In the genomic region with DNA sequence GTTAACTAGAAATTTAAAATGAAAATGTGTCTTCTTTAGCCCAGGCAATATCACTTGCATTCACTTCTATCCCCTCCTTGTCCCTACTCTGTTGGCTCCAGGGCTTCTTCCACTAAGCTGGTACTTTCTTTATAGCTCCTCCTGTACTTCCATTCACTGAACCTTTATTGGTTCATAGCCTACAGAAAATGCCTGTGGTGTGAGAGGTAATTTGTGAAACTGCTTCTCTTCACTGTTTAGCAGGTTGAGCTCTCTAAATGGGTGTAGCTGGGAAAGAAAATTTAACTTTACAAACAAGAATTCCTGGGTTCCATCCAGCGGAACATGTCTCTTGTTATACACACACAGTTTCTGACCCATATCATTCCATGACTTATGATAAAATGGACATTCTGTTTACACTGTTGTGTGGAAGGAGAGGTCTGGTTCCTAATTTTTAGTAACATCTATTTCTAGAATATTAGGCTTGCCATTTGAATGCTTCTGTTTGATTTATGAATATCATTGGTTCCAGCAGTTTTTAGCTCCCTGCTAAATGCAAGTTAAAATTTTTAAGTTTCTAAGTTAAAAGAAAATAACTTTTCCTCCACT, we compare ENCODE assay signal across 7 cellular contexts. TPM values are rescaled to one million over a fixed set of nuclear protein-coding genes. Genes with fewer than 3 reads are reported as not detected.
DNase-seq lines count a peak whose midpoint lies in the region; ATAC-seq and TF ChIP-seq lines count a peak whose summit lies in the region.
"Not testable (repeated sequence)": the region's sequence is repeated elsewhere in the genome, so short reads cannot be mapped to it uniquely, and the experiment has no call there.

No MANE protein-coding gene starts in this region.

- H2AK9ac ChIP-seq in IMR-90 (replicated peaks; ENCODE audit: low read depth, low read length, poor library complexity): not testable (repeated sequence)

- ATAC-seq in IMR-90 (ENCODE audit: low read depth): not testable (repeated sequence)

- BruUV-seq in IMR-90 (replicated peaks; lab: Mats Ljungman, UMichigan): not testable (repeated sequence)

- H3K79me1 ChIP-seq in IMR-90 (ENCODE audit: low read depth in 1 of 2, low read length in 2 of 2): not testable (repeated sequence)

- not testable (repeated sequence) for H3K9me3 ChIP-seq in IMR-90 (ENCODE audit: control insufficient read depth, insufficient read depth, low read length); stomach

- not testable (repeated sequence) for H3K27ac ChIP-seq in IMR-90 (ENCODE audit: insufficient read depth, low read length)
- H3K27ac ChIP-seq in stomach: peak overlapping the region in 3 of 5 donors; percentile 43 to 61 (median 58)

- not testable (repeated sequence) for H3K27ac Mint-ChIP-seq in T-helper 2 cell treated with Interferon-gamma antibody and Interleukin-4, amounts not matched to agents 5 μg/mL and 100 μg/mL, for 36 hours
- peak overlapping the region; percentile 91 for H3K27ac Mint-ChIP-seq in dendritic cell treated with granulocyte-macrophage colony-stimulating factor and Interleukin-4, amounts not matched to agents 40 ng/mL and 50 ng/mL, for 4 days
- peak overlapping the region; percentile 80 to 88 (median 84) for H3K27ac Mint-ChIP-seq in nephron

- in situ Hi-C loops in IMR-90 (cut with MboI; ENCODE audit: low sequenced_read_pairs): not testable (repeated sequence)

- not testable (repeated sequence) for H3K9me1 ChIP-seq in IMR-90 (ENCODE audit: insufficient read depth, low read length)

- H3K4me2 ChIP-seq in IMR-90 (ENCODE audit: low read depth, low read length): not testable (repeated sequence)

- not testable (repeated sequence) for TF ChIP-seq RAD21 in IMR-90 (IDR thresholded peaks at IDR 0.05; ENCODE audit: low read length)

- H2BK20ac ChIP-seq in IMR-90 (ENCODE audit: low read depth, low read length): not testable (repeated sequence)

- H3K23ac ChIP-seq in IMR-90 (ENCODE audit: low read depth, low read length): not testable (repeated sequence)

- H3K27me3 ChIP-seq in IMR-90 (ENCODE audit: control insufficient read depth, insufficient read depth, low read length); stomach: not testable (repeated sequence)

- not testable (repeated sequence) for H2BK15ac ChIP-seq in IMR-90 (ENCODE audit: low read depth, low read length)

- not testable (repeated sequence) for H3K36me3 Mint-ChIP-seq in T-helper 2 cell treated with Interferon-gamma antibody and Interleukin-4, amounts not matched to agents 5 μg/mL and 100 μg/mL, for 36 hours (ENCODE audit: low read depth); dendritic cell treated with granulocyte-macrophage colony-stimulating factor and Interleukin-4, amounts not matched to agents 40 ng/mL and 50 ng/mL, for 4 days (ENCODE audit: low read depth); nephron (ENCODE audit: low read depth)

- H3K4me3 ChIP-seq in IMR-90 (ENCODE audit: insufficient read depth, low read depth, low read length); stomach: not testable (repeated sequence)

- H3K56ac ChIP-seq in IMR-90 (ENCODE audit: extremely low read depth, insufficient read depth, low read length): not testable (repeated sequence)

- no CpG with 5 or more reads among the region's 1 CpG for WGBS in IMR-90 (ENCODE audit: extremely low coverage in 2 of 2, insufficient read length in 1 of 2), 2 experiments
- 24 to 73% (median 43%) methylated on average over 1 of the region's 1 CpG for WGBS in stomach, 5 donors

- not testable (repeated sequence) for H3K4ac ChIP-seq in IMR-90 (ENCODE audit: low read depth, low read length)

- not testable (repeated sequence) for H4K91ac ChIP-seq in IMR-90 (ENCODE audit: insufficient read depth, low read depth, low read length)

- POLR2A ChIA-PET in IMR-90 (lab: Charles Lee; ENCODE audit: unreplicated experiment): not testable (repeated sequence)

- H4K5ac ChIP-seq in IMR-90 (ENCODE audit: low read depth, low read length): not testable (repeated sequence)

- not testable (repeated sequence) for H3K27me3 Mint-ChIP-seq in T-helper 2 cell treated with Interferon-gamma antibody and Interleukin-4, amounts not matched to agents 5 μg/mL and 100 μg/mL, for 36 hours (ENCODE audit: low read depth); dendritic cell treated with granulocyte-macrophage colony-stimulating factor and Interleukin-4, amounts not matched to agents 40 ng/mL and 50 ng/mL, for 4 days; nephron (ENCODE audit: low read depth)

- not testable (repeated sequence) for TF ChIP-seq EP300 in stomach (IDR thresholded peaks at IDR 0.05)

- not testable (repeated sequence) for H3K4me1 ChIP-seq in IMR-90 (ENCODE audit: control insufficient read depth, insufficient read depth, low read length); stomach

- dilution Hi-C loops in IMR-90 (cut with HindIII; ENCODE audit: low sequenced_read_pairs, unreplicated experiment): not testable (repeated sequence)

- H3K36me3 ChIP-seq in IMR-90 (ENCODE audit: control insufficient read depth, insufficient read depth, low read length); stomach: not testable (repeated sequence)

- CTCF ChIA-PET in IMR-90 (lab: Yijun Ruan, JAX): not testable (repeated sequence)

- not testable (repeated sequence) for H4K8ac ChIP-seq in IMR-90 (ENCODE audit: low read depth in 2 of 2, low read length in 2 of 2)

- not testable (repeated sequence) for TF ChIP-seq POLR2A in IMR-90 (IDR thresholded peaks at IDR 0.05; ENCODE audit: low read depth, low read length); stomach (IDR thresholded peaks at IDR 0.05)

- H3K9me3 Mint-ChIP-seq in T-helper 2 cell treated with Interferon-gamma antibody and Interleukin-4, amounts not matched to agents 5 μg/mL and 100 μg/mL, for 36 hours; dendritic cell treated with granulocyte-macrophage colony-stimulating factor and Interleukin-4, amounts not matched to agents 40 ng/mL and 50 ng/mL, for 4 days; nephron: not testable (repeated sequence)

- not testable (repeated sequence) for H3K14ac ChIP-seq in IMR-90 (replicated peaks; ENCODE audit: low read depth, low read length)

- 0 out of 2 replicates have a peak overlapping the region, but pooled peaks have one; percentile 4 for H2BK120ac ChIP-seq in IMR-90 (ENCODE audit: low read depth, low read length)

- H3K9ac ChIP-seq in IMR-90 (ENCODE audit: low read depth, low read length): not testable (repeated sequence)

- H2AK5ac ChIP-seq in IMR-90 (ENCODE audit: low read depth, low read length): not testable (repeated sequence)

- intact Hi-C loops in IMR-90 (cut with micrococcal nuclease); dendritic cell treated with granulocyte-macrophage colony-stimulating factor and Interleukin-4, amounts not matched to agents 40 ng/mL and 50 ng/mL, for 4 days (cut with micrococcal nuclease); stomach (cut with DNase I; ENCODE audit: low total_unique reads): not testable (repeated sequence)

- H3K18ac ChIP-seq in IMR-90 (ENCODE audit: low read depth, low read length): not testable (repeated sequence)

- DNase-seq in EL (peak; percentile 1), fibroblast of peridontal ligament (ENCODE audit: extremely low read depth) (peak; percentile 51)
- DNase-seq in IMR-90; T-helper 2 cell treated with Interferon-gamma antibody and Interleukin-4, amounts not matched to agents 5 μg/mL and 100 μg/mL, for 36 hours (ENCODE audit: low spot score); stomach: not testable (repeated sequence)

- TF ChIP-seq CTCF in IMR-90 (conservative IDR thresholded peaks at IDR 0.05; ENCODE audit: low read depth, low read length); nephron (IDR thresholded peaks at IDR 0.05; ENCODE audit: unreplicated experiment in 3 of 3); stomach (IDR thresholded peaks at IDR 0.05): not testable (repeated sequence)

- H3K4me1 Mint-ChIP-seq in T-helper 2 cell treated with Interferon-gamma antibody and Interleukin-4, amounts not matched to agents 5 μg/mL and 100 μg/mL, for 36 hours (ENCODE audit: low read depth): peaks cover 37% of the 10 kb centered on the region
- peaks cover 22% of the 10 kb centered on the region for H3K4me1 Mint-ChIP-seq in dendritic cell treated with granulocyte-macrophage colony-stimulating factor and Interleukin-4, amounts not matched to agents 40 ng/mL and 50 ng/mL, for 4 days (ENCODE audit: low read depth)
- not testable (repeated sequence) for H3K4me1 Mint-ChIP-seq in nephron

- not testable (repeated sequence) for H2BK5ac ChIP-seq in IMR-90 (ENCODE audit: low read depth, low read length, poor library complexity, severe bottlenecking)

- peak overlapping the region; percentile 44 for H3K4me3 Mint-ChIP-seq in T-helper 2 cell treated with Interferon-gamma antibody and Interleukin-4, amounts not matched to agents 5 μg/mL and 100 μg/mL, for 36 hours
- H3K4me3 Mint-ChIP-seq in dendritic cell treated with granulocyte-macrophage colony-stimulating factor and Interleukin-4, amounts not matched to agents 40 ng/mL and 50 ng/mL, for 4 days: not testable (repeated sequence)
- H3K4me3 Mint-ChIP-seq in nephron: peak overlapping the region in 1 of 3 experiments; percentile 29

- not testable (repeated sequence) for H4K20me1 ChIP-seq in IMR-90 (ENCODE audit: insufficient read depth, low read length)

- H2AFZ ChIP-seq in IMR-90 (replicated peaks; ENCODE audit: low read length, poor library complexity): not testable (repeated sequence)

RNA-seq across cellular contexts. Expression of gene AGAP9, which starts 36.4 kb away (rescaled TPM):
- 2.5 and 3.2 TPM in 2 replicates for total RNA-seq in IMR-90 (2012; rRNA removed)
- polyA plus RNA-seq in IMR-90 (2012; rRNA removed): 10.0 and 11.2 TPM in 2 replicates
- 1.8 and 2.6 TPM in 2 replicates for polyA plus RNA-seq in IMR-90 (2012; cell fraction: cytosol; rRNA removed)
- 103 and 118 TPM in 2 replicates for polyA plus RNA-seq in IMR-90 (2012; cell fraction: nucleus; rRNA removed; ENCODE audit: low replicate concordance)
- total RNA-seq in stomach: 10 to 100 TPM in 4 of 5 donors, 1 to 10 TPM in 1; 1.4 to 40.3 (median 10.6) TPM
- 10 to 100 TPM in 1 of 3 donors, 1 to 10 TPM in 2; 3.1 to 10.8 (median 3.4) TPM for polyA plus RNA-seq in stomach
